1 cellular context compared by ENCODE assay signal in the genomic region with DNA sequence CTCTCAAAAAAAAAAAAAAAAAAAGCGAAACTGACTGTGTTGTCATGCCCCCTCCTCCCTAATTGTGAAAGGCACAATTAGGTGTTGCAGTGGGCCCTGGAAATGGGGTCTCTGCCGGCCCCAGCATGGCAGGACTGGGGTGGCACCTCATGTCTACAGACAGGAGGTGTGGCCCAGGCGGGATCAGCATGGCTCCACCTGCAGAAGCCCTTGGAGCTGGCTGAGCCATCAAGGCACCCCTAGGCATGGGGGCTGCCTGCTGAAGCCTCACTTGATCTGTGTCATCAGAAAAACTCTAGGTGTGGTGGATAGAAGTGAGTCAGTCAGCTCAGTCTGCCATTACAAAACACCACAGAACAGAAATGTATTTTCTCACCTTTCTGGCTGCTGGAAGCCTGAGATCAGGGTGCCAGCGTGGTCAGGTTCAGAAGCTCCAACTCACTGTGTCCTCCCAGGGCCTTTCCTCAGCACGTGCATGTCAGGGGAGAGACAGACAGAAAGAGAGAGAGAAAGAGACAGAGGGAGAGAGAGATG.
TF ChIP-seq lines count a peak whose summit lies in the region.

No MANE protein-coding gene starts in this region.

TF ChIP-seq in GM23338, 12 proteins besides CTCF, POLR2A, EP300 and RAD21:
- TF ChIP-seq, protein P1, sequence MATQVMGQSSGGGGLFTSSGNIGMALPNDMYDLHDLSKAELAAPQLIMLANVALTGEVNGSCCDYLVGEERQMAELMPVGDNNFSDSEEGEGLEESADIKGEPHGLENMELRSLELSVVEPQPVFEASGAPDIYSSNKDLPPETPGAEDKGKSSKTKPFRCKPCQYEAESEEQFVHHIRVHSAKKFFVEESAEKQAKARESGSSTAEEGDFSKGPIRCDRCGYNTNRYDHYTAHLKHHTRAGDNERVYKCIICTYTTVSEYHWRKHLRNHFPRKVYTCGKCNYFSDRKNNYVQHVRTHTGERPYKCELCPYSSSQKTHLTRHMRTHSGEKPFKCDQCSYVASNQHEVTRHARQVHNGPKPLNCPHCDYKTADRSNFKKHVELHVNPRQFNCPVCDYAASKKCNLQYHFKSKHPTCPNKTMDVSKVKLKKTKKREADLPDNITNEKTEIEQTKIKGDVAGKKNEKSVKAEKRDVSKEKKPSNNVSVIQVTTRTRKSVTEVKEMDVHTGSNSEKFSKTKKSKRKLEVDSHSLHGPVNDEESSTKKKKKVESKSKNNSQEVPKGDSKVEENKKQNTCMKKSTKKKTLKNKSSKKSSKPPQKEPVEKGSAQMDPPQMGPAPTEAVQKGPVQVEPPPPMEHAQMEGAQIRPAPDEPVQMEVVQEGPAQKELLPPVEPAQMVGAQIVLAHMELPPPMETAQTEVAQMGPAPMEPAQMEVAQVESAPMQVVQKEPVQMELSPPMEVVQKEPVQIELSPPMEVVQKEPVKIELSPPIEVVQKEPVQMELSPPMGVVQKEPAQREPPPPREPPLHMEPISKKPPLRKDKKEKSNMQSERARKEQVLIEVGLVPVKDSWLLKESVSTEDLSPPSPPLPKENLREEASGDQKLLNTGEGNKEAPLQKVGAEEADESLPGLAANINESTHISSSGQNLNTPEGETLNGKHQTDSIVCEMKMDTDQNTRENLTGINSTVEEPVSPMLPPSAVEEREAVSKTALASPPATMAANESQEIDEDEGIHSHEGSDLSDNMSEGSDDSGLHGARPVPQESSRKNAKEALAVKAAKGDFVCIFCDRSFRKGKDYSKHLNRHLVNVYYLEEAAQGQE (IDR thresholded peaks at IDR 0.05; ENCODE audit: unreplicated experiment): no peak
- no peak for TF ChIP-seq NANOG (IDR thresholded peaks at IDR 0.05; ENCODE audit: borderline replicate concordance)
- no peak for TF ChIP-seq STAT1 (IDR thresholded peaks at IDR 0.05; ENCODE audit: unreplicated experiment)
- TF ChIP-seq JUNB (IDR thresholded peaks at IDR 0.05; ENCODE audit: unreplicated experiment): no peak
- TF ChIP-seq, protein P2, sequence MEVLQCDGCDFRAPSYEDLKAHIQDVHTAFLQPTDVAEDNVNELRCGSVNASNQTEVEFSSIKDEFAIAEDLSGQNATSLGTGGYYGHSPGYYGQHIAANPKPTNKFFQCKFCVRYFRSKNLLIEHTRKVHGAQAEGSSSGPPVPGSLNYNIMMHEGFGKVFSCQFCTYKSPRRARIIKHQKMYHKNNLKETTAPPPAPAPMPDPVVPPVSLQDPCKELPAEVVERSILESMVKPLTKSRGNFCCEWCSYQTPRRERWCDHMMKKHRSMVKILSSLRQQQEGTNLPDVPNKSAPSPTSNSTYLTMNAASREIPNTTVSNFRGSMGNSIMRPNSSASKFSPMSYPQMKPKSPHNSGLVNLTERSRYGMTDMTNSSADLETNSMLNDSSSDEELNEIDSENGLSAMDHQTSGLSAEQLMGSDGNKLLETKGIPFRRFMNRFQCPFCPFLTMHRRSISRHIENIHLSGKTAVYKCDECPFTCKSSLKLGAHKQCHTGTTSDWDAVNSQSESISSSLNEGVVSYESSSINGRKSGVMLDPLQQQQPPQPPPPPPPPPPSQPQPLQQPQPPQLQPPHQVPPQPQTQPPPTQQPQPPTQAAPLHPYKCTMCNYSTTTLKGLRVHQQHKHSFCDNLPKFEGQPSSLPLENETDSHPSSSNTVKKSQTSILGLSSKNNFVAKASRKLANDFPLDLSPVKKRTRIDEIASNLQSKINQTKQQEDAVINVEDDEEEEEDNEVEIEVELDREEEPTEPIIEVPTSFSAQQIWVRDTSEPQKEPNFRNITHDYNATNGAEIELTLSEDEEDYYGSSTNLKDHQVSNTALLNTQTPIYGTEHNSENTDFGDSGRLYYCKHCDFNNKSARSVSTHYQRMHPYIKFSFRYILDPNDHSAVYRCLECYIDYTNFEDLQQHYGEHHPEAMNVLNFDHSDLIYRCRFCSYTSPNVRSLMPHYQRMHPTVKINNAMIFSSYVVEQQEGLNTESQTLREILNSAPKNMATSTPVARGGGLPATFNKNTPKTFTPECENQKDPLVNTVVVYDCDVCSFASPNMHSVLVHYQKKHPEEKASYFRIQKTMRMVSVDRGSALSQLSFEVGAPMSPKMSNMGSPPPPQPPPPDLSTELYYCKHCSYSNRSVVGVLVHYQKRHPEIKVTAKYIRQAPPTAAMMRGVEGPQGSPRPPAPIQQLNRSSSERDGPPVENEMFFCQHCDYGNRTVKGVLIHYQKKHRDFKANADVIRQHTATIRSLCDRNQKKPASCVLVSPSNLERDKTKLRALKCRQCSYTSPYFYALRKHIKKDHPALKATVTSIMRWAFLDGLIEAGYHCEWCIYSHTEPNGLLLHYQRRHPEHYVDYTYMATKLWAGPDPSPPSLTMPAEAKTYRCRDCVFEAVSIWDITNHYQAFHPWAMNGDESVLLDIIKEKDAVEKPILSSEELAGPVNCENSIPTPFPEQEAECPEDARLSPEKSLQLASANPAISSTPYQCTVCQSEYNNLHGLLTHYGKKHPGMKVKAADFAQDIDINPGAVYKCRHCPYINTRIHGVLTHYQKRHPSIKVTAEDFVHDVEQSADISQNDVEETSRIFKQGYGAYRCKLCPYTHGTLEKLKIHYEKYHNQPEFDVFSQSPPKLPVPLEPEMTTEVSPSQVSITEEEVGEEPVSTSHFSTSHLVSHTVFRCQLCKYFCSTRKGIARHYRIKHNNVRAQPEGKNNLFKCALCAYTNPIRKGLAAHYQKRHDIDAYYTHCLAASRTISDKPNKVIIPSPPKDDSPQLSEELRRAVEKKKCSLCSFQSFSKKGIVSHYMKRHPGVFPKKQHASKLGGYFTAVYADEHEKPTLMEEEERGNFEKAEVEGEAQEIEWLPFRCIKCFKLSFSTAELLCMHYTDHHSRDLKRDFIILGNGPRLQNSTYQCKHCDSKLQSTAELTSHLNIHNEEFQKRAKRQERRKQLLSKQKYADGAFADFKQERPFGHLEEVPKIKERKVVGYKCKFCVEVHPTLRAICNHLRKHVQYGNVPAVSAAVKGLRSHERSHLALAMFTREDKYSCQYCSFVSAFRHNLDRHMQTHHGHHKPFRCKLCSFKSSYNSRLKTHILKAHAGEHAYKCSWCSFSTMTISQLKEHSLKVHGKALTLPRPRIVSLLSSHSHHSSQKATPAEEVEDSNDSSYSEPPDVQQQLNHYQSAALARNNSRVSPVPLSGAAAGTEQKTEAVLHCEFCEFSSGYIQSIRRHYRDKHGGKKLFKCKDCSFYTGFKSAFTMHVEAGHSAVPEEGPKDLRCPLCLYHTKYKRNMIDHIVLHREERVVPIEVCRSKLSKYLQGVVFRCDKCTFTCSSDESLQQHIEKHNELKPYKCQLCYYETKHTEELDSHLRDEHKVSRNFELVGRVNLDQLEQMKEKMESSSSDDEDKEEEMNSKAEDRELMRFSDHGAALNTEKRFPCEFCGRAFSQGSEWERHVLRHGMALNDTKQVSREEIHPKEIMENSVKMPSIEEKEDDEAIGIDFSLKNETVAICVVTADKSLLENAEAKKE (CRISPR knock-in tag; IDR thresholded peaks at IDR 0.05): no peak
- no peak for TF ChIP-seq ZNF331 (CRISPR knock-in tag; IDR thresholded peaks at IDR 0.05; ENCODE audit: low read depth)
- no peak for TF ChIP-seq EZH2phosphoT487 (IDR thresholded peaks at IDR 0.05; ENCODE audit: unreplicated experiment)
- TF ChIP-seq, protein P3, sequence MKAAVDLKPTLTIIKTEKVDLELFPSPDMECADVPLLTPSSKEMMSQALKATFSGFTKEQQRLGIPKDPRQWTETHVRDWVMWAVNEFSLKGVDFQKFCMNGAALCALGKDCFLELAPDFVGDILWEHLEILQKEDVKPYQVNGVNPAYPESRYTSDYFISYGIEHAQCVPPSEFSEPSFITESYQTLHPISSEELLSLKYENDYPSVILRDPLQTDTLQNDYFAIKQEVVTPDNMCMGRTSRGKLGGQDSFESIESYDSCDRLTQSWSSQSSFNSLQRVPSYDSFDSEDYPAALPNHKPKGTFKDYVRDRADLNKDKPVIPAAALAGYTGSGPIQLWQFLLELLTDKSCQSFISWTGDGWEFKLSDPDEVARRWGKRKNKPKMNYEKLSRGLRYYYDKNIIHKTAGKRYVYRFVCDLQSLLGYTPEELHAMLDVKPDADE (IDR thresholded peaks at IDR 0.05): no peak
- TF ChIP-seq CREB1 (CRISPR knock-in tag; IDR thresholded peaks at IDR 0.05; ENCODE audit: low read depth): no peak
- no peak for TF ChIP-seq ZNF114 (CRISPR knock-in tag; IDR thresholded peaks at IDR 0.05)
- TF ChIP-seq POLR2AphosphoS5 (IDR thresholded peaks at IDR 0.05; ENCODE audit: low read depth): no peak
- no peak for TF ChIP-seq EZH2 (IDR thresholded peaks at IDR 0.05; ENCODE audit: low read depth, unreplicated experiment)
